ENCODE assay signal across 29 cellular contexts in genomic region chr1:81034366-81034765, GRCh38.
"Had no signal": no experiment of that assay in that cellular context is flagged by ENCODE, and none has a peak within 500 bp of the region (broad histone marks: within the 10 kb centered on the region; RNA-seq: fewer than 3 reads in every experiment).

No MANE protein-coding gene starts in this region.

- H3K27me3 Mint-ChIP-seq: naive B cell; progenitor cell of endocrine pancreas; stimulated activated naive CD8-positive, alpha-beta T cell treated with anti-CD3 and anti-CD28 coated beads, Interleukin-15, Interleukin-2, amounts not matched to agents 100 ng/mL and 50 ng/mL, for 24 hours had no signal

- H3K9me3 Mint-ChIP-seq: neural progenitor cell had no signal

- H3K27ac ChIP-seq: left ventricle myocardium inferior, neural progenitor cell, neutrophil, skin epidermis, spleen, suprapubic skin, thoracic aorta, tibial artery, upper lobe of right lung had no signal

- H3K27me3 ChIP-seq: neural progenitor cell, neutrophil, spleen, suprapubic skin, tibial artery, upper lobe of right lung had no signal

- ATAC-seq: natural killer cell; right cardiac atrium; sciatic nerve; stimulated activated effector memory CD8-positive, alpha-beta T cell treated with anti-CD3 and anti-CD28 coated beads, Interleukin-12 subunit alpha, Interleukin-12 subunit beta, amount 100 ng/mL, for 72 hours; upper lobe of right lung had no signal

- FAIRE-seq: islet of Langerhans, kidney, urothelium cell line had no signal

- H3K4me1 ChIP-seq: left ventricle myocardium inferior, neural progenitor cell, spleen, suprapubic skin, tibial artery, upper lobe of right lung had no signal

- H3K36me3 Mint-ChIP-seq: neural progenitor cell; stimulated activated effector memory CD8-positive, alpha-beta T cell treated with anti-CD3 and anti-CD28 coated beads, Interleukin-12 subunit alpha, Interleukin-12 subunit beta, amount 100 ng/mL, for 72 hours had no signal

- H3K4me3 Mint-ChIP-seq: immature natural killer cell; naive B cell; natural killer cell; nephron progenitor cell; neural progenitor cell; stimulated activated effector memory CD8-positive, alpha-beta T cell treated with anti-CD3 and anti-CD28 coated beads, Interleukin-12 subunit alpha, Interleukin-12 subunit beta, amount 100 ng/mL, for 72 hours; stimulated activated naive CD8-positive, alpha-beta T cell treated with anti-CD3 and anti-CD28 coated beads, Interleukin-15, Interleukin-2, amounts not matched to agents 100 ng/mL and 50 ng/mL, for 24 hours had no signal

- H3K9me3 ChIP-seq: left ventricle myocardium inferior, neutrophil, suprapubic skin, thoracic aorta, tibial artery, upper lobe of right lung had no signal

- DNase-seq: head of caudate nucleus; hypothalamus; immature natural killer cell; kidney; left ventricle myocardium inferior; naive B cell; natural killer cell; nephron progenitor cell; occipital lobe; retina; right cardiac atrium; spleen; stimulated activated CD4-positive, alpha-beta T cell treated with anti-CD3 and anti-CD28 coated beads, Interleukin-4, amount 100 ng/mL, for 24 hours; stimulated activated naive CD4-positive, alpha-beta T cell; tibial artery; trophoblast cell; upper lobe of right lung had no signal

- H3K27ac Mint-ChIP-seq: immature natural killer cell; naive B cell; natural killer cell; nephron progenitor cell; neural progenitor cell; progenitor cell of endocrine pancreas; stimulated activated effector memory CD8-positive, alpha-beta T cell treated with anti-CD3 and anti-CD28 coated beads, Interleukin-12 subunit alpha, Interleukin-12 subunit beta, amount 100 ng/mL, for 72 hours; stimulated activated naive CD8-positive, alpha-beta T cell treated with anti-CD3 and anti-CD28 coated beads, Interleukin-15, Interleukin-2, amounts not matched to agents 100 ng/mL and 50 ng/mL, for 24 hours had no signal

- H3K36me3 ChIP-seq: left ventricle myocardium inferior, neural progenitor cell, neutrophil, spleen, suprapubic skin, thoracic aorta, tibial artery, upper lobe of right lung had no signal

- H3K4me3 ChIP-seq: left ventricle myocardium inferior, lung, neural progenitor cell, skin epidermis, spleen, suprapubic skin, thoracic aorta, tibial artery, upper lobe of right lung had no signal

- H3K4me1 Mint-ChIP-seq: immature natural killer cell; naive B cell; natural killer cell; stimulated activated effector memory CD8-positive, alpha-beta T cell treated with anti-CD3 and anti-CD28 coated beads, Interleukin-12 subunit alpha, Interleukin-12 subunit beta, amount 100 ng/mL, for 72 hours had no signal
